2 cellular contexts compared by ENCODE assay signal in genomic region chr2:64615206-64615763, GRCh38.
TF ChIP-seq lines count a peak whose summit lies in the region.

No MANE protein-coding gene starts in this region.

TF ChIP-seq in K562, 482 proteins besides CTCF, POLR2A, EP300 and RAD21:
- TF ChIP-seq, protein P1, sequence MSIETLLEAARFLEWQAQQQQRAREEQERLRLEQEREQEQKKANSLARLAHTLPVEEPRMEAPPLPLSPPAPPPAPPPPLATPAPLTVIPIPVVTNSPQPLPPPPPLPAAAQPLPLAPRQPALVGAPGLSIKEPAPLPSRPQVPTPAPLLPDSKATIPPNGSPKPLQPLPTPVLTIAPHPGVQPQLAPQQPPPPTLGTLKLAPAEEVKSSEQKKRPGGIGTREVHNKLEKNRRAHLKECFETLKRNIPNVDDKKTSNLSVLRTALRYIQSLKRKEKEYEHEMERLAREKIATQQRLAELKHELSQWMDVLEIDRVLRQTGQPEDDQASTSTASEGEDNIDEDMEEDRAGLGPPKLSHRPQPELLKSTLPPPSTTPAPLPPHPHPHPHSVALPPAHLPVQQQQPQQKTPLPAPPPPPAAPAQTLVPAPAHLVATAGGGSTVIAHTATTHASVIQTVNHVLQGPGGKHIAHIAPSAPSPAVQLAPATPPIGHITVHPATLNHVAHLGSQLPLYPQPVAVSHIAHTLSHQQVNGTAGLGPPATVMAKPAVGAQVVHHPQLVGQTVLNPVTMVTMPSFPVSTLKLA (conservative IDR thresholded peaks at IDR 0.05), result no peak
- TF ChIP-seq XRCC5 (IDR thresholded peaks at IDR 0.05; ENCODE audit: low read depth, low read length) (no peak), SNIP1 (IDR thresholded peaks at IDR 0.05; ENCODE audit: low read depth) (no peak), NFIX (CRISPR knock-in tag; IDR thresholded peaks at IDR 0.05; ENCODE audit: low read depth) (no peak), BRF1 (IDR thresholded peaks at IDR 0.05; ENCODE audit: borderline replicate concordance, extremely low read depth, insufficient read length) (no peak), PPARD (CRISPR knock-in tag; IDR thresholded peaks at IDR 0.05) (no peak), NFE2 (IDR thresholded peaks at IDR 0.05; ENCODE audit: low read depth) (no peak), ZNF699 (CRISPR knock-in tag; IDR thresholded peaks at IDR 0.05; ENCODE audit: insufficient replicate concordance) (no peak), NR4A1 (CRISPR knock-in tag; IDR thresholded peaks at IDR 0.05) (no peak), NR4A1 (tag; IDR thresholded peaks at IDR 0.05) (no peak), ZNF224 (CRISPR knock-in tag; IDR thresholded peaks at IDR 0.05) (no peak)
- TF ChIP-seq, protein P2, sequence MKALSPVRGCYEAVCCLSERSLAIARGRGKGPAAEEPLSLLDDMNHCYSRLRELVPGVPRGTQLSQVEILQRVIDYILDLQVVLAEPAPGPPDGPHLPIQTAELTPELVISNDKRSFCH (CRISPR knock-in tag; IDR thresholded peaks at IDR 0.05), result no peak
- TF ChIP-seq, protein P2 (tag; IDR thresholded peaks at IDR 0.05), result no peak
TF ChIP-seq in K562: peak in this region for 0.

TF ChIP-seq in HepG2, 621 proteins besides CTCF, POLR2A, EP300 and RAD21 (continues in another document):
- TF ChIP-seq RNF2 (conservative IDR thresholded peaks at IDR 0.05; ENCODE audit: low read depth) (no peak), FOXC1 (CRISPR knock-in tag; IDR thresholded peaks at IDR 0.05; ENCODE audit: borderline replicate concordance) (no peak), SKIL (CRISPR knock-in tag; IDR thresholded peaks at IDR 0.05; ENCODE audit: borderline replicate concordance) (no peak), ZBTB7A (CRISPR knock-in tag; IDR thresholded peaks at IDR 0.05) (no peak), AHR (CRISPR knock-in tag; IDR thresholded peaks at IDR 0.05) (no peak), ETV5 (CRISPR knock-in tag; IDR thresholded peaks at IDR 0.05; ENCODE audit: borderline replicate concordance) (no peak), MAFK (conservative IDR thresholded peaks at IDR 0.05 in 1 of 2, IDR thresholded peaks at IDR 0.05 in 1 of 2; ENCODE audit: low read length in 2 of 2) (no peak), FOXA1 (IDR thresholded peaks at IDR 0.05) (no peak), FOXA1 (CRISPR knock-in tag; IDR thresholded peaks at IDR 0.05) (no peak), ZNF460 (CRISPR knock-in tag; IDR thresholded peaks at IDR 0.05; ENCODE audit: borderline replicate concordance) (no peak), ZNF30 (CRISPR knock-in tag; IDR thresholded peaks at IDR 0.05) (no peak), ATF1 (CRISPR knock-in tag; IDR thresholded peaks at IDR 0.05) (no peak), PITX1 (CRISPR knock-in tag; IDR thresholded peaks at IDR 0.05) (no peak), JARID2 (CRISPR knock-in tag; IDR thresholded peaks at IDR 0.05; ENCODE audit: insufficient replicate concordance) (no peak), EED (CRISPR knock-in tag; IDR thresholded peaks at IDR 0.05) (no peak), ATF7 (IDR thresholded peaks at IDR 0.05) (no peak), ATF7 (CRISPR knock-in tag; IDR thresholded peaks at IDR 0.05) (no peak), ZNF567 (CRISPR knock-in tag; IDR thresholded peaks at IDR 0.05; ENCODE audit: borderline replicate concordance) (no peak), ZNF879 (CRISPR knock-in tag; IDR thresholded peaks at IDR 0.05) (no peak), HNRNPLL (IDR thresholded peaks at IDR 0.05; ENCODE audit: low read depth, low read length, poor library complexity, severe bottlenecking) (no peak), HBP1 (CRISPR knock-in tag; IDR thresholded peaks at IDR 0.05; ENCODE audit: low read depth) (0 out of 2 replicates have a peak, but pooled peaks have one; percentile 54), ZNF572 (CRISPR knock-in tag; IDR thresholded peaks at IDR 0.05) (no peak), NFYC (CRISPR knock-in tag; IDR thresholded peaks at IDR 0.05) (no peak), LCORL (IDR thresholded peaks at IDR 0.05) (no peak), LCORL (CRISPR knock-in tag; IDR thresholded peaks at IDR 0.05) (peak; percentile 27; the same call in 1 of the 2 replicates), FOXP1 (IDR thresholded peaks at IDR 0.05) (no peak), FOXP1 (CRISPR knock-in tag; IDR thresholded peaks at IDR 0.05) (no peak), MAX (IDR thresholded peaks at IDR 0.05) (0 out of 2 replicates have a peak, but pooled peaks have one; percentile 39), ZNF33B (CRISPR knock-in tag; IDR thresholded peaks at IDR 0.05) (0 out of 2 replicates have a peak, but pooled peaks have one; percentile 34), BCL3 (CRISPR knock-in tag; IDR thresholded peaks at IDR 0.05) (0 out of 2 replicates have a peak, but pooled peaks have one; percentile 43), SP4 (CRISPR knock-in tag; IDR thresholded peaks at IDR 0.05) (peak; percentile 16; the same call in 1 of the 2 replicates), PAX8 (CRISPR knock-in tag; IDR thresholded peaks at IDR 0.05; ENCODE audit: borderline replicate concordance) (no peak), SOX13 (IDR thresholded peaks at IDR 0.05) (no peak), SOX13 (CRISPR knock-in tag; conservative IDR thresholded peaks at IDR 0.05 in 1 of 2, IDR thresholded peaks at IDR 0.05 in 1 of 2) (0 out of 4 replicates have a peak, but pooled peaks of 1 of the 2 experiments have one; percentile 10)
- TF ChIP-seq, protein P3, sequence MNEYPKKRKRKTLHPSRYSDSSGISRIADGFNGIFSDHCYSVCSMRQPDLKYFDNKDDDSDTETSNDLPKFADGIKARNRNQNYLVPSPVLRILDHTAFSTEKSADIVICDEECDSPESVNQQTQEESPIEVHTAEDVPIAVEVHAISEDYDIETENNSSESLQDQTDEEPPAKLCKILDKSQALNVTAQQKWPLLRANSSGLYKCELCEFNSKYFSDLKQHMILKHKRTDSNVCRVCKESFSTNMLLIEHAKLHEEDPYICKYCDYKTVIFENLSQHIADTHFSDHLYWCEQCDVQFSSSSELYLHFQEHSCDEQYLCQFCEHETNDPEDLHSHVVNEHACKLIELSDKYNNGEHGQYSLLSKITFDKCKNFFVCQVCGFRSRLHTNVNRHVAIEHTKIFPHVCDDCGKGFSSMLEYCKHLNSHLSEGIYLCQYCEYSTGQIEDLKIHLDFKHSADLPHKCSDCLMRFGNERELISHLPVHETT (CRISPR knock-in tag; conservative IDR thresholded peaks at IDR 0.05), result no peak
- TF ChIP-seq, protein P4, sequence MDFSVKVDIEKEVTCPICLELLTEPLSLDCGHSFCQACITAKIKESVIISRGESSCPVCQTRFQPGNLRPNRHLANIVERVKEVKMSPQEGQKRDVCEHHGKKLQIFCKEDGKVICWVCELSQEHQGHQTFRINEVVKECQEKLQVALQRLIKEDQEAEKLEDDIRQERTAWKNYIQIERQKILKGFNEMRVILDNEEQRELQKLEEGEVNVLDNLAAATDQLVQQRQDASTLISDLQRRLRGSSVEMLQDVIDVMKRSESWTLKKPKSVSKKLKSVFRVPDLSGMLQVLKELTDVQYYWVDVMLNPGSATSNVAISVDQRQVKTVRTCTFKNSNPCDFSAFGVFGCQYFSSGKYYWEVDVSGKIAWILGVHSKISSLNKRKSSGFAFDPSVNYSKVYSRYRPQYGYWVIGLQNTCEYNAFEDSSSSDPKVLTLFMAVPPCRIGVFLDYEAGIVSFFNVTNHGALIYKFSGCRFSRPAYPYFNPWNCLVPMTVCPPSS (IDR thresholded peaks at IDR 0.05), result no peak
- TF ChIP-seq, protein P5, sequence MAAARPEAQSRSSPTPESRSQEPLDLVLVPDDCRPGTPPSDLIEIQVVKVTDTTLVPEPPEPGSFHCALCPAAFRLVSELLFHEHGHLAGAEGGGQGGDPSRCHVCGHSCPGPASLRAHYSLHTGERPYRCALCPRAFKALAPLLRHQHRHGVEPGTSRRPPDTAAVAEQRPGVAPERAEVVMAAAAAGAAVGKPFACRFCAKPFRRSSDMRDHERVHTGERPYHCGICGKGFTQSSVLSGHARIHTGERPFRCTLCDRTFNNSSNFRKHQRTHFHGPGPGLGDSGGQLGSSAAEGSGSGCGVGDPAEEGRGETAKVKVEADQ (CRISPR knock-in tag; IDR thresholded peaks at IDR 0.05; ENCODE audit: borderline replicate concordance), result no peak
- TF ChIP-seq, protein P6, sequence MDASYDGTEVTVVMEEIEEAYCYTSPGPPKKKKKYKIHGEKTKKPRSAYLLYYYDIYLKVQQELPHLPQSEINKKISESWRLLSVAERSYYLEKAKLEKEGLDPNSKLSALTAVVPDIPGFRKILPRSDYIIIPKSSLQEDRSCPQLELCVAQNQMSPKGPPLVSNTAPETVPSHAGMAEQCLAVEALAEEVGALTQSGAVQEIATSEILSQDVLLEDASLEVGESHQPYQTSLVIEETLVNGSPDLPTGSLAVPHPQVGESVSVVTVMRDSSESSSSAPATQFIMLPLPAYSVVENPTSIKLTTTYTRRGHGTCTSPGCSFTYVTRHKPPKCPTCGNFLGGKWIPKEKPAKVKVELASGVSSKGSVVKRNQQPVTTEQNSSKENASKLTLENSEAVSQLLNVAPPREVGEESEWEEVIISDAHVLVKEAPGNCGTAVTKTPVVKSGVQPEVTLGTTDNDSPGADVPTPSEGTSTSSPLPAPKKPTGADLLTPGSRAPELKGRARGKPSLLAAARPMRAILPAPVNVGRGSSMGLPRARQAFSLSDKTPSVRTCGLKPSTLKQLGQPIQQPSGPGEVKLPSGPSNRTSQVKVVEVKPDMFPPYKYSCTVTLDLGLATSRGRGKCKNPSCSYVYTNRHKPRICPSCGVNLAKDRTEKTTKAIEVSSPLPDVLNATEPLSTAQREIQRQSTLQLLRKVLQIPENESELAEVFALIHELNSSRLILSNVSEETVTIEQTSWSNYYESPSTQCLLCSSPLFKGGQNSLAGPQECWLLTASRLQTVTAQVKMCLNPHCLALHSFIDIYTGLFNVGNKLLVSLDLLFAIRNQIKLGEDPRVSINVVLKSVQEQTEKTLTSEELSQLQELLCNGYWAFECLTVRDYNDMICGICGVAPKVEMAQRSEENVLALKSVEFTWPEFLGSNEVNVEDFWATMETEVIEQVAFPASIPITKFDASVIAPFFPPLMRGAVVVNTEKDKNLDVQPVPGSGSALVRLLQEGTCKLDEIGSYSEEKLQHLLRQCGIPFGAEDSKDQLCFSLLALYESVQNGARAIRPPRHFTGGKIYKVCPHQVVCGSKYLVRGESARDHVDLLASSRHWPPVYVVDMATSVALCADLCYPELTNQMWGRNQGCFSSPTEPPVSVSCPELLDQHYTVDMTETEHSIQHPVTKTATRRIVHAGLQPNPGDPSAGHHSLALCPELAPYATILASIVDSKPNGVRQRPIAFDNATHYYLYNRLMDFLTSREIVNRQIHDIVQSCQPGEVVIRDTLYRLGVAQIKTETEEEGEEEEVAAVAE (CRISPR knock-in tag; IDR thresholded peaks at IDR 0.05; ENCODE audit: borderline replicate concordance), result no peak
- TF ChIP-seq, protein P7, sequence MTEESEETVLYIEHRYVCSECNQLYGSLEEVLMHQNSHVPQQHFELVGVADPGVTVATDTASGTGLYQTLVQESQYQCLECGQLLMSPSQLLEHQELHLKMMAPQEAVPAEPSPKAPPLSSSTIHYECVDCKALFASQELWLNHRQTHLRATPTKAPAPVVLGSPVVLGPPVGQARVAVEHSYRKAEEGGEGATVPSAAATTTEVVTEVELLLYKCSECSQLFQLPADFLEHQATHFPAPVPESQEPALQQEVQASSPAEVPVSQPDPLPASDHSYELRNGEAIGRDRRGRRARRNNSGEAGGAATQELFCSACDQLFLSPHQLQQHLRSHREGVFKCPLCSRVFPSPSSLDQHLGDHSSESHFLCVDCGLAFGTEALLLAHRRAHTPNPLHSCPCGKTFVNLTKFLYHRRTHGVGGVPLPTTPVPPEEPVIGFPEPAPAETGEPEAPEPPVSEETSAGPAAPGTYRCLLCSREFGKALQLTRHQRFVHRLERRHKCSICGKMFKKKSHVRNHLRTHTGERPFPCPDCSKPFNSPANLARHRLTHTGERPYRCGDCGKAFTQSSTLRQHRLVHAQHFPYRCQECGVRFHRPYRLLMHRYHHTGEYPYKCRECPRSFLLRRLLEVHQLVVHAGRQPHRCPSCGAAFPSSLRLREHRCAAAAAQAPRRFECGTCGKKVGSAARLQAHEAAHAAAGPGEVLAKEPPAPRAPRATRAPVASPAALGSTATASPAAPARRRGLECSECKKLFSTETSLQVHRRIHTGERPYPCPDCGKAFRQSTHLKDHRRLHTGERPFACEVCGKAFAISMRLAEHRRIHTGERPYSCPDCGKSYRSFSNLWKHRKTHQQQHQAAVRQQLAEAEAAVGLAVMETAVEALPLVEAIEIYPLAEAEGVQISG (CRISPR knock-in tag; IDR thresholded peaks at IDR 0.05), result no peak
